Comparison of ENCODE assay signal across 8 cellular contexts in the genomic region with DNA sequence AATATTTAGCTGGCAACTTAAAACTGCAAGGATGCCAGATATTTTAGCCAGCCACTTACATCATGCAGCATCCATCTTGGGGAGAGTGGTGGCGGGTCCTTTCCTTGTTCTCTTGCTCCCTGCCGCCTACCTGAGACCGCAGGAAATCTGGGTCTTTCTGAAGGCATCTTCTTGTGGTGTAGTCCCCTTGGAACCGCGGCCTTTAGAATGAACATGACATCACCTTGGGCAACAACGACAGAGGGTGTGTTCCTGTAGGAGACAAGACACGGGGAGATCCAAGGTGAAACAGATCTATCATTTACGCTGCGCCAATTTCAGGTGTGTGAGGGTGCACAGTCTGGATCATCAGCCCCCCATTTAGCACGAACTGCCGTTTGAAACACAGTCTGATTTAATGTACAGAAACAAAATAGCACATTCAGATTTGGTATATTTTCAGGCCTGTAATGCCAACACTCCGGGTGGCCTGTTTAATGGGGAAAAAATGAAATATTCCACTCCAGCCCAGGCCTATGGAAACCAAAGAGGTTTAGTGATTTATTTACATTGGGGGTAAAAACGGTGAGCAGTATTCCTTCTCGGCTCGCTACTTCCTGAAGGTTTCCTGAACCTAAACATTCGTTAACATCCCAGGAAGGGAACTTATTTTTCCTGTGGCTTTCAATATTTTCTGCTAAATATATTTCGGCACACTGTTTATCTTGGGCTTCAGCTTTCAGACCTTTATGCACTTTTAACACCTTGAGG. TPM values are rescaled to one million over a fixed set of nuclear protein-coding genes. Genes with fewer than 3 reads are reported as not detected.
A peak's percentile ranks its signal among the peaks of the same experiment; 100 is the strongest.
DNase-seq lines count a peak whose midpoint lies in the region; ATAC-seq and TF ChIP-seq lines count a peak whose summit lies in the region.

No MANE protein-coding gene starts in this region.

- H3K9me3 ChIP-seq in mesodermal cell (ENCODE audit: control insufficient read depth, low read length) (no peaks in the 10 kb centered on the region), vagina (no peaks in the 10 kb centered on the region)

- H3K27me3 ChIP-seq in vagina, result no peaks in the 10 kb centered on the region

- H3K4me3 ChIP-seq in mesodermal cell (ENCODE audit: extremely low read depth, insufficient read depth, low read length, poor library complexity, severe bottlenecking) (no peak overlapping the region), vagina (peak overlapping the region in 1 of 2 donors; percentile 30)

- peak in 1 of 3 experiments; percentile 5 for TF ChIP-seq CTCF in vagina (IDR thresholded peaks at IDR 0.05)

- intact Hi-C loops in vagina (cut with DNase I), result loop anchor here (5.0 kb wide), 1 partner anchor 124 kb away; no protein-coding TSS in a partner anchor

- H3K27ac ChIP-seq in mesodermal cell (ENCODE audit: low read depth, low read length, severe bottlenecking), result peak overlapping the region; percentile 93
- H3K27ac ChIP-seq in vagina, result peak overlapping the region; percentile 98

- no peak for ATAC-seq in HG02642 (IDR thresholded peaks at IDR 0.05; ENCODE audit: poor library complexity, unreplicated experiment)
- ATAC-seq in HG03460 (IDR thresholded peaks at IDR 0.05; ENCODE audit: unreplicated experiment), result no peak

- in situ Hi-C loops in KBM-7 (cut with MboI; ENCODE audit: low pct_unique_long_range_greater_than_20kb, low sequenced_read_pairs), result no loop called here

- H3K36me3 ChIP-seq in mesodermal cell (ENCODE audit: control insufficient read depth, insufficient read depth, low read length) (no peaks in the 10 kb centered on the region), vagina (no peaks in the 10 kb centered on the region)

- WGBS in mesodermal cell (ENCODE audit: insufficient coverage in 2 of 2), 2 experiments, result 55 to 62% methylated on average over 11 to 12 of the region's 17 CpGs

- peaks cover 93% of the 10 kb centered on the region for H3K4me1 ChIP-seq in mesodermal cell (ENCODE audit: control insufficient read depth, insufficient read depth, low read length, poor library complexity, severe bottlenecking)
- peaks cover 94% of the 10 kb centered on the region for H3K4me1 ChIP-seq in vagina

- no peak for TF ChIP-seq POLR2A in vagina (IDR thresholded peaks at IDR 0.05)

- peak; percentile 48 for DNase-seq in DMS153 (lab: John Stamatoyannopoulos, UW)
- DNase-seq in NCI-H146 (lab: John Stamatoyannopoulos, UW), result peak; percentile 44
- peak; percentile 14 for DNase-seq in astrocyte of the hippocampus (ENCODE audit: low read depth, low spot score)
- no peak for DNase-seq in vagina (ENCODE audit: extremely low spot score in 2 of 2)
- no peak for DNase-seq in KBM-7

RNA-seq across cellular contexts. Expression of gene IRF2BPL, which starts 12.7 kb away (rescaled TPM):
- polyA plus RNA-seq in mesodermal cell (2013, experiment 1 of 2), result 60.3 TPM
- 43.8 TPM for polyA plus RNA-seq in mesodermal cell (2013, experiment 2 of 2)
- 51.1 TPM for total RNA-seq in vagina

RNA-seq across cellular contexts. Expression of gene CIPC, which starts 56.9 kb away (rescaled TPM):
- polyA plus RNA-seq in mesodermal cell (2013, experiment 1 of 2), result 11.6 TPM
- polyA plus RNA-seq in mesodermal cell (2013, experiment 2 of 2), result 12.0 TPM
- 43.2 TPM for total RNA-seq in vagina

Comparison
In these comparisons a context has a peak if more than half of its experiments do, and no peak if none do; other contexts are left out.
1. DNase-seq: peak in DMS153 (single experiment), NCI-H146 (single experiment) and astrocyte of the hippocampus (single experiment); none in vagina (0 of 2) and KBM-7 (single experiment).